9 cellular contexts compared by ENCODE assay signal in genomic region chr22:17119481-17120202, GRCh38. TPM values are rescaled to one million over a fixed set of nuclear protein-coding genes. Genes with fewer than 3 reads are reported as not detected.
DNase-seq lines count a peak whose midpoint lies in the region; ATAC-seq and TF ChIP-seq lines count a peak whose summit lies in the region.
"Had no signal": no experiment of that assay in that cellular context is flagged by ENCODE, and none has a peak within 500 bp of the region (broad histone marks: within the 10 kb centered on the region; RNA-seq: fewer than 3 reads in every experiment).

No MANE protein-coding gene starts in this region.

- H3K27me3 ChIP-seq in iPS-15b (ENCODE audit: control insufficient read depth, insufficient read depth, low read length), result peaks cover 9% of the 10 kb centered on the region

- H3K4me3 ChIP-seq in iPS-15b (ENCODE audit: low read depth, low read length), result peak overlapping the region; percentile 31

- peaks cover 11% of the 10 kb centered on the region for H3K27me3 Mint-ChIP-seq in activated naive CD4-positive, alpha-beta T cell treated with anti-CD3 and anti-CD28 coated beads for 36 hours (ENCODE audit: low read depth)
- H3K27me3 Mint-ChIP-seq in activated B cell treated with CpG ODN at 0.5 μM for 24 hours, result peaks cover 27% of the 10 kb centered on the region

- ATAC-seq in activated B cell treated with CpG ODN at 0.5 μM for 24 hours (ENCODE audit: low read depth), result no peak
- ATAC-seq in stimulated activated naive CD8-positive, alpha-beta T cell treated with anti-CD3 and anti-CD28 coated beads, Interleukin-15, Interleukin-2, amounts not matched to agents 100 U/mL and 50 U/mL, for 24 hours, result no peak
- no peak for ATAC-seq in GM21576 (IDR thresholded peaks at IDR 0.05; ENCODE audit: unreplicated experiment)
- no peak for ATAC-seq in HG03095 (IDR thresholded peaks at IDR 0.05; ENCODE audit: unreplicated experiment)

- no peak for DNase-seq in activated naive CD4-positive, alpha-beta T cell treated with anti-CD3 and anti-CD28 coated beads for 36 hours
- DNase-seq in activated naive CD4-positive, alpha-beta T cell treated with anti-CD3 and anti-CD28 coated beads, Interleukin-2, amount 50 U/mL, for 16 hours, result no peak
- DNase-seq in activated B cell treated with CpG ODN at 0.5 μM for 24 hours, result no peak
- DNase-seq in stimulated activated naive CD8-positive, alpha-beta T cell treated with anti-CD3 and anti-CD28 coated beads, Interleukin-15, Interleukin-2, amounts not matched to agents 100 U/mL and 50 U/mL, for 24 hours, result peak; percentile 40
- DNase-seq in NCI-H226, result no peak
- DNase-seq: DMS79 treated with DMSO at 0.1 percent for 48 hours had no signal

- no peak overlapping the region for H3K9ac ChIP-seq in iPS-15b (ENCODE audit: low read depth, low read length)

- H3K4me1 Mint-ChIP-seq in activated naive CD4-positive, alpha-beta T cell treated with anti-CD3 and anti-CD28 coated beads for 36 hours (ENCODE audit: low read depth), result peaks cover 56% of the 10 kb centered on the region
- H3K4me1 Mint-ChIP-seq in activated B cell treated with CpG ODN at 0.5 μM for 24 hours, result peaks cover 35% of the 10 kb centered on the region

- no peaks in the 10 kb centered on the region for H3K9me3 Mint-ChIP-seq in activated naive CD4-positive, alpha-beta T cell treated with anti-CD3 and anti-CD28 coated beads for 36 hours
- no peaks in the 10 kb centered on the region for H3K9me3 Mint-ChIP-seq in activated B cell treated with CpG ODN at 0.5 μM for 24 hours

- no peaks in the 10 kb centered on the region for H3K36me3 ChIP-seq in iPS-15b (ENCODE audit: control insufficient read depth, insufficient read depth, low read length)

- H3K4me3 Mint-ChIP-seq in activated naive CD4-positive, alpha-beta T cell treated with anti-CD3 and anti-CD28 coated beads for 36 hours, result peak overlapping the region; percentile 41
- peak overlapping the region; percentile 41 for H3K4me3 Mint-ChIP-seq in activated B cell treated with CpG ODN at 0.5 μM for 24 hours

- peaks cover 13% of the 10 kb centered on the region for H3K4me1 ChIP-seq in iPS-15b (ENCODE audit: control insufficient read depth, insufficient read depth, low read length)

- no peak overlapping the region for H3K27ac Mint-ChIP-seq in activated naive CD4-positive, alpha-beta T cell treated with anti-CD3 and anti-CD28 coated beads for 36 hours
- H3K27ac Mint-ChIP-seq in activated B cell treated with CpG ODN at 0.5 μM for 24 hours, result no peak overlapping the region

- CTCF ChIA-PET in activated naive CD4-positive, alpha-beta T cell treated with anti-CD3 and anti-CD28 coated beads for 36 hours (lab: Charles Lee), result interaction anchor here (0.9 to 1.5 kb wide), 3 partner anchors 12 to 52 kb away, joined by 3 to 5 read pairs (median 3); no protein-coding TSS in a partner anchor
- CTCF ChIA-PET in activated B cell treated with CpG ODN at 0.5 μM for 24 hours (lab: Charles Lee), result no interaction called here

- H3K36me3 Mint-ChIP-seq in activated naive CD4-positive, alpha-beta T cell treated with anti-CD3 and anti-CD28 coated beads for 36 hours (ENCODE audit: low read depth), result no peaks in the 10 kb centered on the region
- no peaks in the 10 kb centered on the region for H3K36me3 Mint-ChIP-seq in activated B cell treated with CpG ODN at 0.5 μM for 24 hours (ENCODE audit: low read depth)

- intact Hi-C loops in activated naive CD4-positive, alpha-beta T cell treated with anti-CD3 and anti-CD28 coated beads for 36 hours (cut with micrococcal nuclease), result loop anchor here (2.0 to 5.0 kb wide), 2 partner anchors 39 to 98 kb away; partner anchors contain the start of genes ADA2 and HDHD5
- intact Hi-C loops in activated B cell treated with CpG ODN at 0.5 μM for 24 hours (cut with micrococcal nuclease), result no loop called here

- no peak for TF ChIP-seq CTCF in activated B cell treated with CpG ODN at 0.5 μM for 24 hours (IDR thresholded peaks at IDR 0.05)

- H3K9me3 ChIP-seq in iPS-15b (ENCODE audit: control insufficient read depth, insufficient read depth, low read length), result no peaks in the 10 kb centered on the region

- POLR2A ChIA-PET in activated B cell treated with CpG ODN at 0.5 μM for 24 hours (lab: Charles Lee), result no interaction called here

RNA-seq across cellular contexts. Expression of gene TMEM121B, which starts 1.5 kb away (rescaled TPM):
- under 1 TPM; 0.19 to 0.22 TPM for total RNA-seq in activated naive CD4-positive, alpha-beta T cell treated with anti-CD3 and anti-CD28 coated beads for 36 hours
- total RNA-seq in activated B cell treated with CpG ODN at 0.5 μM for 24 hours, result 0.16 and 0.17 TPM in 2 replicates

RNA-seq across cellular contexts. Expression of gene IL17RA, which starts 34.8 kb away (rescaled TPM):
- 10 to 100 TPM; 10.2 to 10.7 TPM for total RNA-seq in activated naive CD4-positive, alpha-beta T cell treated with anti-CD3 and anti-CD28 coated beads for 36 hours
- 15.7 and 18.1 TPM in 2 replicates for total RNA-seq in activated B cell treated with CpG ODN at 0.5 μM for 24 hours

RNA-seq across cellular contexts. Expression of gene HDHD5, which starts 39.4 kb away (rescaled TPM):
- 10 to 100 TPM; 40.1 to 43.7 TPM for total RNA-seq in activated naive CD4-positive, alpha-beta T cell treated with anti-CD3 and anti-CD28 coated beads for 36 hours
- total RNA-seq in activated B cell treated with CpG ODN at 0.5 μM for 24 hours, result 23.9 and 25.2 TPM in 2 replicates
